ENCODE assay signal across 28 cellular contexts in genomic region chr7:149604521-149604920, GRCh38.
"Had no signal": no experiment of that assay in that cellular context is flagged by ENCODE, and none has a peak within 500 bp of the region (broad histone marks: within the 10 kb centered on the region; RNA-seq: fewer than 3 reads in every experiment).

No MANE protein-coding gene starts in this region.

- H2AFZ ChIP-seq: hepatocyte had no signal

- H3K27ac ChIP-seq: breast epithelium, epithelial cell of prostate, esophagus squamous epithelium, gastrocnemius medialis, hepatocyte, vagina had no signal

- H3K36me3 ChIP-seq: breast epithelium had no signal

- H3K9me3 ChIP-seq: breast epithelium, esophagus squamous epithelium, gastrocnemius medialis, vagina had no signal

- DNase-seq: activated CD4-positive, alpha-beta T cell treated with anti-CD3 and anti-CD28 coated beads for 1 hour; activated CD4-positive, alpha-beta T cell treated with anti-CD3 and anti-CD28 coated beads, Interleukin-2, amount 50 U/mL, for 1 hour; activated CD8-positive, alpha-beta T cell treated with anti-CD3 and anti-CD28 coated beads for 36 hours; activated naive CD4-positive, alpha-beta T cell treated with Interleukin-2 at 50 U/mL for 16 hours; activated naive CD8-positive, alpha-beta T cell treated with anti-CD3 and anti-CD28 coated beads, Interleukin-2, amount 10 ng/mL, durations not matched to agents 7 days and 5 days; activated T-cell treated with anti-CD3 and anti-CD28 coated beads, Interleukin-2, amount 50 U/mL, for 72 hours; central memory CD4-positive, alpha-beta T cell; dermis blood vessel endothelial cell; effector CD4-positive, alpha-beta T cell; esophagus squamous epithelium; gastrocnemius medialis; glutamatergic neuron; left colon; mammary epithelial cell; posterior cingulate gyrus; small intestine; stimulated activated CD4-positive, alpha-beta T cell treated with anti-CD3 and anti-CD28 coated beads, Interleukin-4, amount 100 ng/mL, for 24 hours; substantia nigra; T-helper 2 cell had no signal

- H3K79me2 ChIP-seq: hepatocyte had no signal

- H3K4me3 ChIP-seq: breast epithelium, esophagus squamous epithelium, gastrocnemius medialis, hepatocyte, vagina had no signal

- FAIRE-seq: colon, keratinocyte, small intestine had no signal

- H3K4me1 ChIP-seq: breast epithelium, esophagus squamous epithelium, gastrocnemius medialis, vagina had no signal

- H3K4me2 ChIP-seq: hepatocyte had no signal

- H3K27me3 ChIP-seq: breast epithelium, esophagus squamous epithelium, gastrocnemius medialis, hepatocyte, vagina had no signal

- ATAC-seq: activated CD8-positive, alpha-beta T cell treated with anti-CD3 and anti-CD28 coated beads for 36 hours; activated T-cell treated with anti-CD3 and anti-CD28 coated beads, Interleukin-2, amount 50 U/mL, for 72 hours; gastrocnemius medialis; left colon; sciatic nerve; stimulated activated effector memory CD8-positive, alpha-beta T cell treated with anti-CD3 and anti-CD28 coated beads, Interleukin-12 subunit alpha, Interleukin-12 subunit beta, amount 100 ng/mL, for 72 hours; WTC11 had no signal
